ENCODE assay signal across 26 cellular contexts in genomic region chr1:246750752-246751151, GRCh38.
"Had no signal": no experiment of that assay in that cellular context is flagged by ENCODE, and none has a peak within 500 bp of the region (broad histone marks: within the 10 kb centered on the region; RNA-seq: fewer than 3 reads in every experiment).

No MANE protein-coding gene starts in this region.

- ATAC-seq: esophagus mucosa; foreskin keratinocyte; gastroesophageal sphincter; heart left ventricle; left cardiac atrium; left ventricle myocardium superior; lower lobe of right lung; natural killer cell; right lobe of liver; stimulated activated naive CD8-positive, alpha-beta T cell treated with anti-CD3 and anti-CD28 coated beads, Interleukin-15, amount 100 ng/mL, for 72 hours had no signal

- H3K4me3 ChIP-seq: colonic mucosa, gastroesophageal sphincter, heart left ventricle, lower lobe of right lung, ovary, right lobe of liver, smooth muscle cell, suprapubic skin had no signal

- H3K4me1 ChIP-seq: colonic mucosa, foreskin keratinocyte, gastroesophageal sphincter, heart left ventricle, lower lobe of right lung, right lobe of liver, suprapubic skin had no signal

- H3K27me3 ChIP-seq: colonic mucosa, foreskin keratinocyte, gastroesophageal sphincter, heart left ventricle, ovary, right lobe of liver, suprapubic skin had no signal

- H3K9me3 ChIP-seq: colonic mucosa, gastroesophageal sphincter, heart left ventricle, lower lobe of right lung, ovary, right lobe of liver, suprapubic skin had no signal

- DNase-seq: colonic mucosa; effector CD8-positive, alpha-beta T cell; endodermal cell; foreskin keratinocyte; heart left ventricle; hippocampal formation; left cardiac atrium; left ventricle myocardium superior; lower lobe of right lung; natural killer cell; occipital lobe; ovary; posterior cingulate gyrus; right lobe of liver; stimulated activated CD4-positive, alpha-beta T cell treated with anti-CD3 and anti-CD28 coated beads, Interleukin-12 subunit alpha, Interleukin-12 subunit beta, amount 100 ng/mL, for 4 hours; stimulated activated CD4-positive, alpha-beta T cell treated with anti-CD3 and anti-CD28 coated beads, Interleukin-1b, Interleukin-23, amount 100 ng/mL, for 48 hours; stimulated activated CD4-positive, alpha-beta T cell treated with anti-CD3 and anti-CD28 coated beads, Interleukin-4, amount 100 ng/mL, for 1 hour; stimulated activated CD8-positive, alpha-beta memory T cell treated with anti-CD3 and anti-CD28 coated beads, Interleukin-4, amount 100 ng/mL, for 48 hours; stimulated activated naive CD4-positive, alpha-beta T cell; stimulated activated naive CD8-positive, alpha-beta T cell treated with anti-CD3 and anti-CD28 coated beads, Interleukin-15, amount 100 ng/mL, for 72 hours; trophoblast cell had no signal

- H3K36me3 ChIP-seq: colonic mucosa, lower lobe of right lung, ovary had no signal

- H3K27ac ChIP-seq: colonic mucosa, epithelial cell of prostate, foreskin keratinocyte, gastroesophageal sphincter, lower lobe of right lung, ovary, right lobe of liver, suprapubic skin had no signal
